26 cellular contexts compared by ENCODE assay signal in genomic region chr2:182540236-182540635, GRCh38.
A peak's percentile ranks its signal among the peaks of the same experiment; 100 is the strongest.
DNase-seq lines count a peak whose midpoint lies in the region; ATAC-seq and TF ChIP-seq lines count a peak whose summit lies in the region.
"Had no signal": no experiment of that assay in that cellular context is flagged by ENCODE, and none has a peak within 500 bp of the region (broad histone marks: within the 10 kb centered on the region; RNA-seq: fewer than 3 reads in every experiment).

No MANE protein-coding gene starts in this region.

- H3K27ac Mint-ChIP-seq in activated naive CD4-positive, alpha-beta T cell treated with anti-CD3 and anti-CD28 coated beads, Interleukin-2, amount 10 ng/mL, durations not matched to agents 7 days and 5 days: no peak overlapping the region
- H3K27ac Mint-ChIP-seq: activated B cell treated with CpG ODN at 0.5 μM for 24 hours; activated CD8-positive, alpha-beta memory T cell treated with anti-CD3 and anti-CD28 coated beads, Interleukin-2, amount 10 ng/mL, durations not matched to agents 7 days and 5 days; activated T-cell treated with anti-CD3 and anti-CD28 coated beads, Interleukin-2, amount 50 U/mL, for 72 hours; CD4-positive, alpha-beta T cell; IgD-negative memory B cell; natural killer cell treated with Interleukin-12 subunit alpha and Interleukin-12 subunit beta and Interleukin-15 and Interleukin-18, amount 100 ng/mL, for 72 hours had no signal

- no peak overlapping the region for H3K4me3 Mint-ChIP-seq in activated naive CD4-positive, alpha-beta T cell treated with anti-CD3 and anti-CD28 coated beads, Interleukin-2, amount 10 ng/mL, durations not matched to agents 7 days and 5 days
- H3K4me3 Mint-ChIP-seq: activated B cell treated with CpG ODN at 0.5 μM for 24 hours; activated CD8-positive, alpha-beta memory T cell treated with anti-CD3 and anti-CD28 coated beads, Interleukin-2, amount 10 ng/mL, durations not matched to agents 7 days and 5 days; activated T-cell treated with anti-CD3 and anti-CD28 coated beads, Interleukin-2, amount 50 U/mL, for 72 hours; CD4-positive, alpha-beta T cell; IgD-negative memory B cell; natural killer cell treated with Interleukin-12 subunit alpha and Interleukin-12 subunit beta and Interleukin-15 and Interleukin-18, amount 100 ng/mL, for 72 hours had no signal

- no peaks in the 10 kb centered on the region for H3K36me3 Mint-ChIP-seq in activated naive CD4-positive, alpha-beta T cell treated with anti-CD3 and anti-CD28 coated beads, Interleukin-2, amount 10 ng/mL, durations not matched to agents 7 days and 5 days
- H3K36me3 Mint-ChIP-seq: activated CD8-positive, alpha-beta memory T cell treated with anti-CD3 and anti-CD28 coated beads, Interleukin-2, amount 10 ng/mL, durations not matched to agents 7 days and 5 days; natural killer cell treated with Interleukin-12 subunit alpha and Interleukin-12 subunit beta and Interleukin-15 and Interleukin-18, amount 100 ng/mL, for 72 hours had no signal

- no peak for TF ChIP-seq CTCF in fibroblast of pulmonary artery (IDR thresholded peaks at IDR 0.05; ENCODE audit: low read length, missing control alignments)

- CTCF ChIA-PET in activated naive CD4-positive, alpha-beta T cell treated with anti-CD3 and anti-CD28 coated beads, Interleukin-2, amount 10 ng/mL, durations not matched to agents 7 days and 5 days (lab: Charles Lee): no interaction called here

- no peak overlapping the region for H3K4me3 ChIP-seq in fibroblast of pulmonary artery (replicated peaks; ENCODE audit: low read depth, low read length)
- H3K4me3 ChIP-seq: mucosa of descending colon, smooth muscle cell, tibial artery had no signal

- H3K9me3 Mint-ChIP-seq in activated naive CD4-positive, alpha-beta T cell treated with anti-CD3 and anti-CD28 coated beads, Interleukin-2, amount 10 ng/mL, durations not matched to agents 7 days and 5 days: no peaks in the 10 kb centered on the region
- H3K9me3 Mint-ChIP-seq: activated B cell treated with CpG ODN at 0.5 μM for 24 hours; activated T-cell treated with anti-CD3 and anti-CD28 coated beads, Interleukin-2, amount 50 U/mL, for 72 hours; CD4-positive, alpha-beta T cell; IgD-negative memory B cell had no signal

- no peaks in the 10 kb centered on the region for H3K27me3 Mint-ChIP-seq in activated naive CD4-positive, alpha-beta T cell treated with anti-CD3 and anti-CD28 coated beads, Interleukin-2, amount 10 ng/mL, durations not matched to agents 7 days and 5 days
- H3K27me3 Mint-ChIP-seq: activated B cell treated with CpG ODN at 0.5 μM for 24 hours; activated CD8-positive, alpha-beta memory T cell treated with anti-CD3 and anti-CD28 coated beads, Interleukin-2, amount 10 ng/mL, durations not matched to agents 7 days and 5 days; CD4-positive, alpha-beta T cell; IgD-negative memory B cell; natural killer cell treated with Interleukin-12 subunit alpha and Interleukin-12 subunit beta and Interleukin-15 and Interleukin-18, amount 100 ng/mL, for 72 hours had no signal

- ATAC-seq in HG03280 (IDR thresholded peaks at IDR 0.05; ENCODE audit: unreplicated experiment): no peak
- ATAC-seq: activated CD8-positive, alpha-beta memory T cell treated with anti-CD3 and anti-CD28 coated beads, Interleukin-2, amount 10 ng/mL, durations not matched to agents 7 days and 5 days; activated T-cell treated with anti-CD3 and anti-CD28 coated beads, Interleukin-2, amount 50 U/mL, for 72 hours; mucosa of descending colon; natural killer cell treated with Interleukin-12 subunit alpha and Interleukin-12 subunit beta and Interleukin-15 and Interleukin-18, amount 100 ng/mL, for 72 hours; SK-N-SH treated with all-trans-retinoic acid at 6 μM for 48 hours had no signal

- no peaks in the 10 kb centered on the region for H3K4me1 Mint-ChIP-seq in activated naive CD4-positive, alpha-beta T cell treated with anti-CD3 and anti-CD28 coated beads, Interleukin-2, amount 10 ng/mL, durations not matched to agents 7 days and 5 days

- DNase-seq in DMS153 (lab: John Stamatoyannopoulos, UW): peak; percentile 17
- DNase-seq in DMS153 treated with DMSO at 0.1 percent for 48 hours (lab: John Stamatoyannopoulos, UW; ENCODE audit: unreplicated experiment): no peak
- peak; percentile 93 to 94 for DNase-seq in Kasumi-1 (lab: John Stamatoyannopoulos, UW)
- DNase-seq in NOMO-1 treated with dmso at 0.1 percent for 144 hours (lab: John Stamatoyannopoulos, UW; ENCODE audit: unreplicated experiment): peak; percentile 46
- peak; percentile 35 for DNase-seq in fibroblast of pulmonary artery (ENCODE audit: low read depth)
- DNase-seq in NCI-H748 treated with DMSO at 0.1 percent for 48 hours (lab: John Stamatoyannopoulos, UW): no peak
- no peak for DNase-seq in activated naive CD4-positive, alpha-beta T cell treated with anti-CD3 and anti-CD28 coated beads, Interleukin-2, amount 10 ng/mL, durations not matched to agents 7 days and 5 days
- DNase-seq: activated B cell treated with CpG ODN at 0.5 μM for 24 hours; activated CD4-positive, alpha-beta T cell treated with anti-CD3 and anti-CD28 coated beads, Interleukin-2, amount 50 U/mL, for 1 hour; activated CD8-positive, alpha-beta memory T cell treated with anti-CD3 and anti-CD28 coated beads, Interleukin-2, amount 10 ng/mL, durations not matched to agents 7 days and 5 days; activated naive CD4-positive, alpha-beta T cell; activated T-cell treated with anti-CD3 and anti-CD28 coated beads, Interleukin-2, amount 50 U/mL, for 72 hours; CD4-positive, alpha-beta T cell; cerebellar nuclear complex; glutamatergic neuron; mucosa of descending colon; NCI-H1417 treated with DMSO at 0.1 percent for 48 hours; NCI-H2107; NCI-H524 treated with DMSO at 0.1 percent for 48 hours; stimulated activated CD4-positive, alpha-beta T cell treated with anti-CD3 and anti-CD28 coated beads, Interleukin-1b, Interleukin-23, amount 100 ng/mL, for 48 hours; tibial artery had no signal

Comparison
In these comparisons a context has a peak if more than half of its experiments do, and no peak if none do; other contexts are left out.
1. DNase-seq: peak in DMS153 (single experiment), Kasumi-1 (2 of 2), NOMO-1 treated with dmso at 0.1 percent for 144 hours (single experiment) and fibroblast of pulmonary artery (single experiment); none in DMS153 treated with DMSO at 0.1 percent for 48 hours (single experiment), NCI-H748 treated with DMSO at 0.1 percent for 48 hours (single experiment) and activated naive CD4-positive, alpha-beta T cell treated with anti-CD3 and anti-CD28 coated beads, Interleukin-2, amount 10 ng/mL, durations not matched to agents 7 days and 5 days (single experiment).